1 cellular context compared by ENCODE assay signal in genomic region chr2:587371-587960, GRCh38.
TF ChIP-seq lines count a peak whose summit lies in the region.

No MANE protein-coding gene starts in this region.

TF ChIP-seq in HepG2, 621 proteins besides CTCF, POLR2A, EP300 and RAD21 (continued from another document):
- TF ChIP-seq LBX2 (CRISPR knock-in tag; IDR thresholded peaks at IDR 0.05; ENCODE audit: borderline replicate concordance) (no peak), ZFY (CRISPR knock-in tag; IDR thresholded peaks at IDR 0.05) (no peak), ZNF709 (CRISPR knock-in tag; IDR thresholded peaks at IDR 0.05) (no peak), ZNF34 (CRISPR knock-in tag; IDR thresholded peaks at IDR 0.05; ENCODE audit: borderline replicate concordance) (no peak), REPIN1 (CRISPR knock-in tag; IDR thresholded peaks at IDR 0.05; ENCODE audit: borderline replicate concordance, low read depth) (no peak), EEA1 (CRISPR knock-in tag; IDR thresholded peaks at IDR 0.05; ENCODE audit: borderline replicate concordance) (no peak), ZNF512B (CRISPR knock-in tag; IDR thresholded peaks at IDR 0.05; ENCODE audit: borderline replicate concordance) (no peak)
